Comparison of ENCODE assay signal across 12 cellular contexts in the genomic region with DNA sequence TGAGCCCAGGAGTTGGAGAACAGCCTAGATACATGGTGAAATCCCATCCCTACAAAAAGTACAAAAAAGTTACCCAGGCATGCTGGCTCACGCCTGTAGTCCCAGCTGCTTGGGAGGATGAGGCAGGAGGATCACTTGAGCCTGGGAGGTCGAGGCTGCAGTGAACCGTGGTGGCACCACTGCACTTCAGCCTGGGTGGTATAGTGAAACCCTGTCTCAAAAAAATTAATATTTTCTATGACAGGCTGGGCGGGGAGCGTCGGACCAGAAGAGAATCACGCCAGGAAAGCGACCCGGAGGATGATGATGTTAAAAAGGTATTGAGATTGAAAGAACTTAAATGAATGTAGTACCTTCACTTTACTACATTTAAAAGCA. TPM values are rescaled to one million over a fixed set of nuclear protein-coding genes. Genes with fewer than 3 reads are reported as not detected.
DNase-seq lines count a peak whose midpoint lies in the region; ATAC-seq and TF ChIP-seq lines count a peak whose summit lies in the region.
"Had no signal": no experiment of that assay in that cellular context is flagged by ENCODE, and none has a peak within 500 bp of the region (broad histone marks: within the 10 kb centered on the region; RNA-seq: fewer than 3 reads in every experiment).

No MANE protein-coding gene starts in this region.

- H3K4me3 ChIP-seq in NB4 (ENCODE audit: low read depth, low read length) (peak overlapping the region; percentile 99), neural progenitor cell (peak overlapping the region; percentile 85), left lung (no peak overlapping the region)

- H3K4me2 ChIP-seq in neural progenitor cell, result peak overlapping the region; percentile 100

- H3K9ac ChIP-seq in neural progenitor cell, result no peak overlapping the region

- no peaks in the 10 kb centered on the region for H3K27me3 Mint-ChIP-seq in T-helper 1 cell treated with Interleukin-12 subunit alpha and Interleukin-12 subunit beta and Interleukin-4 antibody, amounts not matched to agents 30 μg/mL and 1 μg/mL, for 36 hours (ENCODE audit: low read depth)
- H3K27me3 Mint-ChIP-seq in brain (peaks cover 6% of the 10 kb centered on the region), neural progenitor cell (ENCODE audit: insufficient read depth, low read depth) (peaks cover 6% of the 10 kb centered on the region)

- H3K36me3 Mint-ChIP-seq in T-helper 1 cell treated with Interleukin-12 subunit alpha and Interleukin-12 subunit beta and Interleukin-4 antibody, amounts not matched to agents 30 μg/mL and 1 μg/mL, for 36 hours (ENCODE audit: low read depth), result peaks cover 39% of the 10 kb centered on the region
- H3K36me3 Mint-ChIP-seq in brain, result peaks cover 33% of the 10 kb centered on the region
- H3K36me3 Mint-ChIP-seq in neural progenitor cell, result peaks cover 29% of the 10 kb centered on the region

- no peak for DNase-seq in T-helper 1 cell
- no peak for DNase-seq in NB4 (ENCODE audit: low read depth)
- no peak for DNase-seq in neural progenitor cell (ENCODE audit: low spot score)
- no peak for DNase-seq in left lung
- DNase-seq: left cardiac atrium, MM.1S, NCI-H226 had no signal

- peaks cover 76% of the 10 kb centered on the region for H3K79me2 ChIP-seq in neural progenitor cell (ENCODE audit: low read depth)

- peaks cover 49% of the 10 kb centered on the region for H4K20me1 ChIP-seq in neural progenitor cell (ENCODE audit: low read depth)

- intact Hi-C loops in left lung (cut with DNase I), result no loop called here

- peak overlapping the region; percentile 64 for H3K27ac Mint-ChIP-seq in T-helper 1 cell treated with Interleukin-12 subunit alpha and Interleukin-12 subunit beta and Interleukin-4 antibody, amounts not matched to agents 30 μg/mL and 1 μg/mL, for 36 hours
- H3K27ac Mint-ChIP-seq in brain (peak overlapping the region in 3 of 5 experiments; percentile 3 to 100 (median 87)), neural progenitor cell (no peak overlapping the region)

- ATAC-seq in left lung (no peak), HG03460 (IDR thresholded peaks at IDR 0.05; ENCODE audit: unreplicated experiment) (no peak), HG02884 (IDR thresholded peaks at IDR 0.05; ENCODE audit: unreplicated experiment) (no peak)
- ATAC-seq: left cardiac atrium had no signal

- H3F3A ChIP-seq in neural progenitor cell (ENCODE audit: low read depth), result peaks cover 79% of the 10 kb centered on the region

- H3K27ac ChIP-seq in neural progenitor cell (no peak overlapping the region), left lung (no peak overlapping the region)
- H3K27ac ChIP-seq: RWPE1 had no signal

- H3K9me3 ChIP-seq in neural progenitor cell (ENCODE audit: low read depth), result no peaks in the 10 kb centered on the region
- H3K9me3 ChIP-seq in left lung, result no peaks in the 10 kb centered on the region

- no peak overlapping the region for H2AFZ ChIP-seq in neural progenitor cell (replicated peaks)

- peak overlapping the region; percentile 58 for H3K4me3 Mint-ChIP-seq in T-helper 1 cell treated with Interleukin-12 subunit alpha and Interleukin-12 subunit beta and Interleukin-4 antibody, amounts not matched to agents 30 μg/mL and 1 μg/mL, for 36 hours
- H3K4me3 Mint-ChIP-seq in brain (peak overlapping the region; percentile 67 to 98 (median 75)), neural progenitor cell (peak overlapping the region; percentile 74)

- H3K4me1 ChIP-seq in neural progenitor cell (peaks cover 25% of the 10 kb centered on the region), left lung (peaks cover 0 to 31% of the 10 kb centered on the region in 2 donors)

- TF ChIP-seq CTCF in NB4 (IDR thresholded peaks at IDR 0.05; ENCODE audit: low read depth, low read length) (no peak), brain (conservative IDR thresholded peaks at IDR 0.05) (no peak), neural progenitor cell (IDR thresholded peaks at IDR 0.05) (no peak), left lung (IDR thresholded peaks at IDR 0.05) (no peak)

- TF ChIP-seq POLR2A in NB4 (IDR thresholded peaks at IDR 0.05; ENCODE audit: extremely low read depth, insufficient read length), result no peak

- H3K4me1 Mint-ChIP-seq in T-helper 1 cell treated with Interleukin-12 subunit alpha and Interleukin-12 subunit beta and Interleukin-4 antibody, amounts not matched to agents 30 μg/mL and 1 μg/mL, for 36 hours (ENCODE audit: low read depth), result peaks cover 31% of the 10 kb centered on the region
- H3K4me1 Mint-ChIP-seq in brain (peaks cover 43% of the 10 kb centered on the region), neural progenitor cell (peaks cover 29% of the 10 kb centered on the region)

- no peaks in the 10 kb centered on the region for H3K9me3 Mint-ChIP-seq in T-helper 1 cell treated with Interleukin-12 subunit alpha and Interleukin-12 subunit beta and Interleukin-4 antibody, amounts not matched to agents 30 μg/mL and 1 μg/mL, for 36 hours
- H3K9me3 Mint-ChIP-seq in brain (no peaks in the 10 kb centered on the region), neural progenitor cell (peaks cover 3% of the 10 kb centered on the region)

- H3K27me3 ChIP-seq in neural progenitor cell (no peaks in the 10 kb centered on the region), left lung (no peaks in the 10 kb centered on the region)

- H3K36me3 ChIP-seq in neural progenitor cell, result peaks cover 47% of the 10 kb centered on the region
- H3K36me3 ChIP-seq in left lung, result peaks cover 4 to 58% of the 10 kb centered on the region in 2 donors

RNA-seq across cellular contexts. Expression of a gene that starts 2.1 kb away (rescaled TPM):
- polyA plus RNA-seq in brain (ENCODE audit: insufficient read depth, low read depth, low replicate concordance), result 35.3 TPM
- total RNA-seq in neural progenitor cell (ENCODE audit: low replicate concordance) (82.8 and 110 TPM in 2 replicates), left lung (10 to 100 TPM; 35.2 to 42.7 TPM)

RNA-seq across cellular contexts. Expression of a gene that starts 7.0 kb away (rescaled TPM):
- polyA plus RNA-seq in brain (ENCODE audit: insufficient read depth, low read depth, low replicate concordance), result 13.3 TPM
- total RNA-seq in neural progenitor cell (ENCODE audit: low replicate concordance), result 22.3 and 32.5 TPM in 2 replicates
- 10 to 100 TPM; 23.0 to 25.3 TPM for total RNA-seq in left lung

RNA-seq across cellular contexts. Expression of a gene that starts 56.6 kb away (rescaled TPM):
- 8.7 TPM for polyA plus RNA-seq in brain (ENCODE audit: insufficient read depth, low read depth, low replicate concordance)
- total RNA-seq in neural progenitor cell (ENCODE audit: low replicate concordance), result 11.2 and 13.0 TPM in 2 replicates
- 10 to 100 TPM; 28.4 to 35.8 TPM for total RNA-seq in left lung

Comparison
In these comparisons a context has a peak if more than half of its experiments do, and no peak if none do; other contexts are left out.
1. H3K4me3 ChIP-seq: peak in NB4 (single experiment) and neural progenitor cell (single experiment); none in left lung (0 of 2).
2. Peak in every context shown above with its lines, with median percentiles within 50 percentile points of each other: H3K4me3 Mint-ChIP-seq.